In genomic region chr16:47586121-47586520, GRCh38 we compare ENCODE assay signal across 25 cellular contexts.
DNase-seq lines count a peak whose midpoint lies in the region; ATAC-seq, FAIRE-seq and TF ChIP-seq lines count a peak whose summit lies in the region.
"Had no signal": no experiment of that assay in that cellular context is flagged by ENCODE, and none has a peak within 500 bp of the region (broad histone marks: within the 10 kb centered on the region; RNA-seq: fewer than 3 reads in every experiment).

No MANE protein-coding gene starts in this region.

- no peak for ATAC-seq in T-helper 17 cell
- no peak for ATAC-seq in HG03342 (IDR thresholded peaks at IDR 0.05; ENCODE audit: unreplicated experiment)
- ATAC-seq in HG03045 (IDR thresholded peaks at IDR 0.05; ENCODE audit: unreplicated experiment): no peak

- no peaks in the 10 kb centered on the region for H3K27me3 ChIP-seq in endodermal cell (ENCODE audit: control insufficient read depth, insufficient read depth, low read length, poor library complexity, severe bottlenecking)
- H3K27me3 ChIP-seq: BE2C, BLaER1 had no signal

- H3K36me3 Mint-ChIP-seq in T-helper 17 cell (ENCODE audit: low read depth) (peaks cover 8% of the 10 kb centered on the region), endodermal cell (ENCODE audit: low read depth) (peaks cover 19% of the 10 kb centered on the region), nephron progenitor cell (ENCODE audit: low read depth) (peaks cover 13% of the 10 kb centered on the region)

- no peaks in the 10 kb centered on the region for H3K9me3 ChIP-seq in T-helper 17 cell (ENCODE audit: control insufficient read depth, low read length, poor library complexity, severe bottlenecking)
- H3K9me3 ChIP-seq in endodermal cell (ENCODE audit: control insufficient read depth, low read length): no peaks in the 10 kb centered on the region
- H3K9me3 ChIP-seq: BE2C, BLaER1, Caco-2 had no signal

- TF ChIP-seq POLR2A in H54 (IDR thresholded peaks at IDR 0.05; ENCODE audit: low read depth, low read length): no peak

- WGBS in endodermal cell (ENCODE audit: insufficient coverage in 1 of 2, insufficient read length in 1 of 2), 2 experiments: 95% methylated on average over 2 of the region's 3 CpGs; no CpG with 5 or more reads in 1 of the 2 experiments

- no peak overlapping the region for H3K4me3 ChIP-seq in endodermal cell (ENCODE audit: low read length)
- H3K4me3 ChIP-seq: BLaER1 had no signal

- peaks cover 13% of the 10 kb centered on the region for H3K36me3 ChIP-seq in endodermal cell (ENCODE audit: control insufficient read depth, insufficient read depth, low read length)

- H3K27ac Mint-ChIP-seq in T-helper 17 cell: peak overlapping the region; percentile 39
- peak overlapping the region; percentile 9 for H3K27ac Mint-ChIP-seq in endodermal cell
- peak overlapping the region; percentile 20 for H3K27ac Mint-ChIP-seq in nephron progenitor cell

- TF ChIP-seq CTCF in endodermal cell (conservative IDR thresholded peaks at IDR 0.05) (no peak), nephron progenitor cell (IDR thresholded peaks at IDR 0.05) (no peak)

- no peak overlapping the region for H3K9ac ChIP-seq in endodermal cell (ENCODE audit: extremely low read depth, low read length, poor library complexity, severe bottlenecking)
- H3K9ac ChIP-seq: BLaER1 had no signal

- FAIRE-seq in H54 (lab: Jason Lieb, UNC): peak; percentile 23
- FAIRE-seq: A204.1, D721Med, G401.6, GM12891 had no signal

- no peak overlapping the region for H3K27ac ChIP-seq in endodermal cell (ENCODE audit: low read depth, low read length)
- H3K27ac ChIP-seq: BLaER1 had no signal

- H3K4me3 Mint-ChIP-seq in T-helper 17 cell: no peak overlapping the region
- H3K4me3 Mint-ChIP-seq in endodermal cell: no peak overlapping the region
- H3K4me3 Mint-ChIP-seq in nephron progenitor cell: no peak overlapping the region
- H3K4me3 Mint-ChIP-seq: CD14-positive monocyte; CD4-positive, alpha-beta memory T cell; CD4-positive, CD25-positive, alpha-beta regulatory T cell; CD8-positive, alpha-beta memory T cell had no signal

- no peaks in the 10 kb centered on the region for H3K9me3 Mint-ChIP-seq in endodermal cell
- no peaks in the 10 kb centered on the region for H3K9me3 Mint-ChIP-seq in nephron progenitor cell
- H3K9me3 Mint-ChIP-seq: CD14-positive monocyte; CD4-positive, alpha-beta memory T cell; CD4-positive, CD25-positive, alpha-beta regulatory T cell; CD8-positive, alpha-beta memory T cell had no signal

- H3K4me1 ChIP-seq in endodermal cell (ENCODE audit: control insufficient read depth, insufficient read depth, low read length): no peaks in the 10 kb centered on the region
- H3K4me1 ChIP-seq: BE2C, BLaER1, Caco-2 had no signal

- H3K4me1 Mint-ChIP-seq in T-helper 17 cell: no peaks in the 10 kb centered on the region
- H3K4me1 Mint-ChIP-seq in endodermal cell: no peaks in the 10 kb centered on the region
- no peaks in the 10 kb centered on the region for H3K4me1 Mint-ChIP-seq in nephron progenitor cell
- H3K4me1 Mint-ChIP-seq: CD14-positive monocyte had no signal

- H3K27me3 Mint-ChIP-seq in T-helper 17 cell (no peaks in the 10 kb centered on the region), endodermal cell (ENCODE audit: insufficient read depth) (no peaks in the 10 kb centered on the region), nephron progenitor cell (ENCODE audit: low read depth, poor library complexity) (peaks cover 2% of the 10 kb centered on the region)
- H3K27me3 Mint-ChIP-seq: CD4-positive, alpha-beta memory T cell; CD4-positive, CD25-positive, alpha-beta regulatory T cell; CD8-positive, alpha-beta memory T cell had no signal

- no peak for DNase-seq in H54 (ENCODE audit: insufficient read length, low spot score)
- DNase-seq in T-helper 17 cell: no peak
- no peak for DNase-seq in endodermal cell
- DNase-seq in nephron progenitor cell: no peak
- no peak for DNase-seq in mesenteric fat pad (ENCODE audit: low spot score)
- no peak for DNase-seq in NCI-H446 treated with DMSO at 0.1 percent for 48 hours (lab: John Stamatoyannopoulos, UW)
- DNase-seq: 8988T; ACHN; BE2C; C1 segment of cervical spinal cord; Caco-2; Calu3; CD4-positive, alpha-beta memory T cell; CD4-positive, CD25-positive, alpha-beta regulatory T cell; CD8-positive, alpha-beta memory T cell; DMS79 treated with DMSO at 0.1 percent for 48 hours; GF-D8 had no signal
